Comparison of ENCODE assay signal across 19 cellular contexts in genomic region chr7:30102281-30102680, GRCh38. TPM values are rescaled to one million over a fixed set of nuclear protein-coding genes. Genes with fewer than 3 reads are reported as not detected.
DNase-seq lines count a peak whose midpoint lies in the region; ATAC-seq, FAIRE-seq and TF ChIP-seq lines count a peak whose summit lies in the region.
"Had no signal": no experiment of that assay in that cellular context is flagged by ENCODE, and none has a peak within 500 bp of the region (broad histone marks: within the 10 kb centered on the region; RNA-seq: fewer than 3 reads in every experiment).

No MANE protein-coding gene starts in this region.

- TF ChIP-seq POLR2A in A549 (IDR thresholded peaks at IDR 0.05; ENCODE audit: low read length) = no peak

- FAIRE-seq in A549 (lab: Jason Lieb, UNC) = peak; percentile 46
- FAIRE-seq: D721Med, GM12891, GM19239 had no signal

- ATAC-seq in A549 = no peak
- ATAC-seq in HG03457 (IDR thresholded peaks at IDR 0.05; ENCODE audit: unreplicated experiment) = no peak
- ATAC-seq in HG02884 (IDR thresholded peaks at IDR 0.05; ENCODE audit: unreplicated experiment) = no peak
- ATAC-seq: CD8-positive, alpha-beta T cell had no signal

- POLR2A ChIA-PET in A549 (lab: Yijun Ruan, JAX) = no interaction called here

- H3K9me3 ChIP-seq in A549 = no peaks in the 10 kb centered on the region
- H3K9me3 ChIP-seq: BE2C, Caco-2 had no signal

- TF ChIP-seq CTCF in A549 (IDR thresholded peaks at IDR 0.05) (no peak), LNCaP clone FGC (IDR thresholded peaks at IDR 0.05; ENCODE audit: control insufficient read depth, extremely low read depth, insufficient read depth) (no peak)

- no peak overlapping the region for H3K4me3 ChIP-seq in A549
- no peak overlapping the region for H3K4me3 ChIP-seq in LNCaP clone FGC (ENCODE audit: low read depth, low read length)
- H3K4me3 ChIP-seq: BLaER1 had no signal

- no peaks in the 10 kb centered on the region for H3K4me1 ChIP-seq in A549
- H3K4me1 ChIP-seq: BE2C, BLaER1, Caco-2 had no signal

- TF ChIP-seq RAD21 in A549 (conservative IDR thresholded peaks at IDR 0.05 in 1 of 2, IDR thresholded peaks at IDR 0.05 in 1 of 2) = no peak

- H3K4me2 ChIP-seq in A549 = no peak overlapping the region
- H3K4me2 ChIP-seq: BLaER1 had no signal

- 65% methylated on average over 3 of the region's 3 CpGs for WGBS in A549 (ENCODE audit: missing lambda C conversion rate)

- DNase-seq in A549 (ENCODE audit: low read depth in 1 of 2, low spot score in 1 of 2) = no peak
- DNase-seq in LNCaP clone FGC (ENCODE audit: low read depth) = peak; percentile 93
- DNase-seq in foreskin melanocyte = peak; percentile 15
- DNase-seq: ACHN; BE2C; C1 segment of cervical spinal cord; Caco-2; Calu3; CD4-positive, alpha-beta T cell; CD8-positive, alpha-beta T cell; DMS79 treated with DMSO at 0.1 percent for 48 hours; GF-D8 had no signal

- no peak overlapping the region for H3K27ac ChIP-seq in A549
- H3K27ac ChIP-seq: 22Rv1, BLaER1 had no signal

- CTCF ChIA-PET in A549 (lab: Yijun Ruan, JAX) = no interaction called here

- no peak for TF ChIP-seq EP300 in A549 (IDR thresholded peaks at IDR 0.05)

TF ChIP-seq in A549, 52 proteins besides CTCF, POLR2A, EP300 and RAD21:
- no peak for TF ChIP-seq KDM1A (IDR thresholded peaks at IDR 0.05; ENCODE audit: low read depth)
- TF ChIP-seq POLR2AphosphoS2 (conservative IDR thresholded peaks at IDR 0.05; ENCODE audit: low read length) = no peak
- no peak for TF ChIP-seq USF2 (IDR thresholded peaks at IDR 0.05)
- TF ChIP-seq E2F6 (IDR thresholded peaks at IDR 0.05; ENCODE audit: borderline replicate concordance, low read depth) = no peak
- no peak for TF ChIP-seq RCOR1 (IDR thresholded peaks at IDR 0.05; ENCODE audit: low read depth, low read length)
- no peak for TF ChIP-seq ZNF302 (CRISPR knock-in tag; IDR thresholded peaks at IDR 0.05)

RNA-seq across cellular contexts. Expression of gene MTURN, which starts 32.5 kb away (rescaled TPM):
- polyA plus RNA-seq in A549 (2011; rRNA removed) (2.5 and 2.7 TPM in 2 replicates), A549 (2017; fragmentation: RNase III; extraction: RNeasy Plus Mini Kit Qiagen cat#74134 plus additional on column Dnase treatment) (2.2 to 2.4 TPM (median 2.3 TPM) in 3 replicates)
- 1.1 and 1.5 TPM in 2 replicates for polyA plus RNA-seq in A549 (2012; cell fraction: cytosol; rRNA removed)
- polyA plus RNA-seq in A549 (2012; cell fraction: nucleus; rRNA removed) = 1.2 and 1.5 TPM in 2 replicates
- polyA minus RNA-seq in A549 (2011; rRNA and poly(A)+ RNA removed) = 1.4 and 1.6 TPM in 2 replicates

Comparison
In these comparisons a context has a peak if more than half of its experiments do, and no peak if none do; other contexts are left out.
1. DNase-seq: peak in LNCaP clone FGC (single experiment) and foreskin melanocyte (single experiment); none in A549 (0 of 2).